In genomic region chr18:5717241-5717640, GRCh38 we compare ENCODE assay signal across 15 cellular contexts.
DNase-seq lines count a peak whose midpoint lies in the region; ATAC-seq and TF ChIP-seq lines count a peak whose summit lies in the region.
"Had no signal": no experiment of that assay in that cellular context is flagged by ENCODE, and none has a peak within 500 bp of the region (broad histone marks: within the 10 kb centered on the region; RNA-seq: fewer than 3 reads in every experiment).

No MANE protein-coding gene starts in this region.

- H3K27ac Mint-ChIP-seq in CD8-positive, alpha-beta memory T cell: no peak overlapping the region
- H3K27ac Mint-ChIP-seq: CD4-positive, CD25-positive, alpha-beta regulatory T cell; H9 had no signal

- no peak for ATAC-seq in right lobe of liver
- ATAC-seq: K562 had no signal

- TF ChIP-seq CTCF in right lobe of liver (IDR thresholded peaks at IDR 0.05): no peak

- H3K9me3 Mint-ChIP-seq in CD8-positive, alpha-beta memory T cell: peaks cover 0 to 1% (median 0%) of the 10 kb centered on the region in 5 donors
- H3K9me3 Mint-ChIP-seq: H9 had no signal

- no peaks in the 10 kb centered on the region for H3K36me3 Mint-ChIP-seq in CD8-positive, alpha-beta memory T cell

- H3K9me3 ChIP-seq in GM23248 (ENCODE audit: low read depth) (no peaks in the 10 kb centered on the region), right lobe of liver (no peaks in the 10 kb centered on the region)
- H3K9me3 ChIP-seq in CD8-positive, alpha-beta memory T cell (ENCODE audit: low read length): no peaks in the 10 kb centered on the region
- H3K9me3 ChIP-seq: BE2C, Caco-2 had no signal

- H3K4me3 ChIP-seq in GM23248 (no peak overlapping the region), right lobe of liver (no peak overlapping the region)
- no peak overlapping the region for H3K4me3 ChIP-seq in CD8-positive, alpha-beta memory T cell (ENCODE audit: low read length)
- H3K4me3 ChIP-seq: K562 had no signal

- H4K20me1 ChIP-seq in GM23248 (ENCODE audit: insufficient read depth): no peaks in the 10 kb centered on the region

- no peaks in the 10 kb centered on the region for H3F3A ChIP-seq in GM23248 (ENCODE audit: insufficient read depth)

- H3K4me1 ChIP-seq in GM23248 (ENCODE audit: insufficient read depth) (no peaks in the 10 kb centered on the region), right lobe of liver (no peaks in the 10 kb centered on the region)
- no peaks in the 10 kb centered on the region for H3K4me1 ChIP-seq in CD8-positive, alpha-beta memory T cell (ENCODE audit: insufficient read depth, low read length)
- H3K4me1 ChIP-seq: BE2C, Caco-2 had no signal

- H3K4me3 Mint-ChIP-seq in CD8-positive, alpha-beta memory T cell: no peak overlapping the region
- H3K4me3 Mint-ChIP-seq: CD4-positive, CD25-positive, alpha-beta regulatory T cell; H9 had no signal

- H3K27me3 ChIP-seq in GM23248 (replicated peaks; ENCODE audit: insufficient read depth): no peaks in the 10 kb centered on the region
- H3K27me3 ChIP-seq in right lobe of liver: no peaks in the 10 kb centered on the region
- H3K27me3 ChIP-seq in CD8-positive, alpha-beta memory T cell (ENCODE audit: insufficient read depth, low read length, poor library complexity, severe bottlenecking): no peaks in the 10 kb centered on the region
- H3K27me3 ChIP-seq: BE2C had no signal

- H3K36me3 ChIP-seq in GM23248 (ENCODE audit: low read depth): no peaks in the 10 kb centered on the region
- H3K36me3 ChIP-seq in right lobe of liver: no peaks in the 10 kb centered on the region
- H3K36me3 ChIP-seq in CD8-positive, alpha-beta memory T cell (ENCODE audit: insufficient read depth, low read length): no peaks in the 10 kb centered on the region
- H3K36me3 ChIP-seq: BE2C had no signal

- H3K9me2 ChIP-seq in GM23248 (ENCODE audit: insufficient read depth): no peaks in the 10 kb centered on the region

- in situ Hi-C loops in G401 (cut with HindIII; ENCODE audit: low sequenced_read_pairs): no loop called here
- in situ Hi-C loops in GM23248 (cut with MboI): no loop called here

- intact Hi-C loops in right lobe of liver (cut with DNase I): no loop called here

- no peak overlapping the region for H2AFZ ChIP-seq in GM23248

- H3K27ac ChIP-seq in GM23248 (no peak overlapping the region), right lobe of liver (no peak overlapping the region)
- no peak overlapping the region for H3K27ac ChIP-seq in CD8-positive, alpha-beta memory T cell (ENCODE audit: low read depth, low read length)

- POLR2A ChIA-PET in CD8-positive, alpha-beta memory T cell (lab: Charles Lee): no interaction called here

- H3K9ac ChIP-seq in GM23248: no peak overlapping the region

- no peak overlapping the region for H3K4me2 ChIP-seq in GM23248 (ENCODE audit: unreplicated experiment)

- no peaks in the 10 kb centered on the region for H3K79me2 ChIP-seq in GM23248 (ENCODE audit: insufficient read depth)

- no peak for TF ChIP-seq POLR2A in right lobe of liver (IDR thresholded peaks at IDR 0.05)

- CTCF ChIA-PET in CD8-positive, alpha-beta memory T cell (lab: Charles Lee): no interaction called here

- no peaks in the 10 kb centered on the region for H3K4me1 Mint-ChIP-seq in CD8-positive, alpha-beta memory T cell
- H3K4me1 Mint-ChIP-seq: CD4-positive, CD25-positive, alpha-beta regulatory T cell; H9 had no signal

- peaks cover 0 to 5% of the 10 kb centered on the region in 2 donors for H3K27me3 Mint-ChIP-seq in CD8-positive, alpha-beta memory T cell
- H3K27me3 Mint-ChIP-seq: CD4-positive, CD25-positive, alpha-beta regulatory T cell had no signal

- DNase-seq in G401 (ENCODE audit: low spot score): peak; percentile 93
- DNase-seq in NCI-H2171 (lab: John Stamatoyannopoulos, UW): peak; percentile 12
- peak; percentile 92 for DNase-seq in cerebellar cortex (ENCODE audit: low spot score)
- DNase-seq in GM23248: no peak
- no peak for DNase-seq in right lobe of liver
- no peak for DNase-seq in CD8-positive, alpha-beta memory T cell
- DNase-seq: ACHN; BE2C; Caco-2; CD4-positive, CD25-positive, alpha-beta regulatory T cell; DMS53; GDM1; H9; IMR-90 had no signal

Comparison
In these comparisons a context has a peak if more than half of its experiments do, and no peak if none do; other contexts are left out.
1. DNase-seq: peak in G401 (single experiment), NCI-H2171 (single experiment) and cerebellar cortex (single experiment); none in GM23248 (single experiment), right lobe of liver (0 of 3) and CD8-positive, alpha-beta memory T cell (0 of 5).